1 cellular context compared by ENCODE assay signal in the genomic region with DNA sequence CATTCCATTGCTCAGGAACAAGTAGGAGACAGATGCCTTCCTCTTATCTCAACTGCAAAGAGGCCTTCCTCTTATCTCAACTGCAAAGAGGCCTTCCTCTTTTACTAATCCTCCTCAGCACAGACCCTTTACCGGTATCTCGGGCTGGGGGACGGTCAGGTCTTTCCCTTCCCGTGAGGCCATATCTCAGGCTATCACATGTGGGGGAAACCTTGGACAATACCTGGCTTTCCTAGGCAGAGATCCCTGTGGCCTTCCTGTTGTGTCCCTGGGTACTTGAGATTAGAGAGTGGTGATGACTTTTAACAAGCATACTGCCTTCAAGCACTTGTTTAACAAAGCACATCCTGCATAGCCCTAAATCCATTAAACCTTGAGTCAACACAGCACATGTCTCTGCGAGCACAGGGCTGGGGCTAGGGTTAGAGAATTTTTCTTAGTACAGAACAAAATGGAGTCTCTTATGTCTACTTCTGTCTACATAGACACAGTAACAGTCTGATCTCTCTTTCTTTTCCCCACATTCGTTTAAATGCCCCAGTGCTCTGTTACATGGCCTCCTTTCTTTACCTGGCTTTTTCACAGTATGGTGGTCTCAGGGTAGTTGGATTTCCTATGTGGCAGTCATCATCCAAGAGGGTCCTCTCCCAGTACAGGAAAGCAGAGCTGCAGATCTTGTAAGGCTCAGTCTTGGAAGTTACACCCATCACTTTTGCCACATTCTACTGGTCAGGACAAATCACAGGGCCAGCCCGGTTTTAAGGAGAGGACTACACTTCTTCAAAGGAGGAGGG.
TF ChIP-seq lines count a peak whose summit lies in the region.

No MANE protein-coding gene starts in this region.

TF ChIP-seq in K562, 482 proteins besides CTCF, POLR2A, EP300 and RAD21 (continued from another document and continues in another):
- TF ChIP-seq, protein P1, sequence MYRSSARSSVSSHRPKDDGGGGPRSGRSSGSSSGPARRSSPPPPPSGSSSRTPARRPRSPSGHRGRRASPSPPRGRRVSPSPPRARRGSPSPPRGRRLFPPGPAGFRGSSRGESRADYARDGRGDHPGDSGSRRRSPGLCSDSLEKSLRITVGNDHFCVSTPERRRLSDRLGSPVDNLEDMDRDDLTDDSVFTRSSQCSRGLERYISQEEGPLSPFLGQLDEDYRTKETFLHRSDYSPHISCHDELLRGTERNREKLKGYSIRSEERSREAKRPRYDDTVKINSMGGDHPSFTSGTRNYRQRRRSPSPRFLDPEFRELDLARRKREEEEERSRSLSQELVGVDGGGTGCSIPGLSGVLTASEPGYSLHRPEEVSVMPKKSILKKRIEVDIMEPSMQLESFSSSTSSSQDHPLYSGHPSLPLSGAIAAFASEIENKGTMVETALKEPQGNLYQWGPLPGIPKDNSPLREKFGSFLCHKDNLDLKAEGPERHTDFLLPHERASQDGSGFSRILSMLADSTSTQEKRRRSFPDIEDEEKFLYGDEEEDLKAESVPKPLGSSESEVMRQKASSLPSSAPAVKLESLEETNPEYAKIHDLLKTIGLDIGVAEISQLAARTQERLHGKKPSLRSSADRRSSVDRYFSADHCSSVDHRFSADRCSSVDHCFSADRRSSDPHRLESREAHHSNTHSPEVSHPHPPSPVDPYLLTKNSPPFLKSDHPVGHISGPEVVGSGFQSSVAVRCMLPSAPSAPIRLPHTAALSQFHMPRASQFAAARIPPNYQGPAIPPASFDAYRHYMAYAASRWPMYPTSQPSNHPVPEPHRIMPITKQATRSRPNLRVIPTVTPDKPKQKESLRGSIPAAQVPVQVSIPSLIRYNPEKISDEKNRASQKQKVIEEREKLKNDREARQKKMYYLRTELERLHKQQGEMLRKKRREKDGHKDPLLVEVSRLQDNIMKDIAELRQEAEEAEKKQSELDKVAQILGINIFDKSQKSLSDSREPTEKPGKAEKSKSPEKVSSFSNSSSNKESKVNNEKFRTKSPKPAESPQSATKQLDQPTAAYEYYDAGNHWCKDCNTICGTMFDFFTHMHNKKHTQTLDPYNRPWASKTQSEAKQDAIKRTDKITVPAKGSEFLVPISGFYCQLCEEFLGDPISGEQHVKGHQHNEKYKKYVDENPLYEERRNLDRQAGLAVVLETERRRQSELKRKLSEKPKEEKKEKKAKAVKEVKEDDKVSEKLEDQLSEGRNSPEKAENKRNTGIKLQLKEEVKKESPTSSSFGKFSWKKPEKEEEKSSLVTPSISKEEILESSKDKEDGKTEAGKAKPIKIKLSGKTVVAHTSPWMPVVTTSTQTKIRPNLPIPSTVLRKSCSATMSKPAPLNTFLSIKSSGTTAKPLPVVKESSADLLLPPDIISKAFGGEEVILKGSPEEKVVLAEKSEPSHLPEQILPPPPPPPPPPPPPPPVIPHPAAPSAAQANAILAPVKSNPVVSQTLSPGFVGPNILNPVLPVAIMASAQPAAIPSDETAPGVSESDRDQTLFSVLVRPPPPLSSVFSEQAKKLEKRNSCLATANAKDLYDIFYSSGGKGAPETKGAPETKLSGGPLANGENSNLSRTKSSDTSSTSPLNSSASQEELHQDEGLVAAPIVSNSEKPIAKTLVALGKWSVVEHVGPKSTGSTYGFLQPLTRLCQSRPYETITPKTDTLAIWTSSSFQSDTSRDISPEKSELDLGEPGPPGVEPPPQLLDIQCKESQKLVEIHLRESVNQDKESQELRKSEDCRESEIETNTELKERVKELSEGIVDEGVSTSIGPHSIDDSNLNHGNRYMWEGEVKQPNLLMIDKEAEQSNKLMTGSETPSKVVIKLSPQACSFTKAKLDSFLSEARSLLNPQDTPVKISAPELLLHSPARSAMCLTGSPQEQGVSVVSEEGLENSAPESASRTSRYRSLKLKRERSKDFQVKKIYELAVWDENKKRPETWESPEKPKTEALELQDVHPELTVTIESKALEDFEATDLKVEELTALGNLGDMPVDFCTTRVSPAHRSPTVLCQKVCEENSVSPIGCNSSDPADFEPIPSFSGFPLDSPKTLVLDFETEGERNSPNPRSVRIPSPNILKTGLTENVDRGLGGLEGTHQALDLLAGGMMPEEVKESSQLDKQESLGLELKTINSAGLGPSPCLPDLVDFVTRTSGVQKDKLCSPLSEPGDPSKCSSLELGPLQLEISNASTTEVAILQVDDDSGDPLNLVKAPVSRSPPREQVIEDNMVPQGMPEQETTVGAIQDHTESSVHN (IDR thresholded peaks at IDR 0.05; ENCODE audit: borderline replicate concordance in 1 of 2, low read depth in 1 of 2) = peak in 1 of 2 experiments; percentile 90; a peak in 2 of 4 replicates
- TF ChIP-seq PTTG1 (tag; IDR thresholded peaks at IDR 0.05; ENCODE audit: low read depth) = peak; percentile 99
- TF ChIP-seq POLR2H (tag; IDR thresholded peaks at IDR 0.05; ENCODE audit: low read depth) = peak; percentile 92
- peak; percentile 96 for TF ChIP-seq ZNF165 (CRISPR knock-in tag; IDR thresholded peaks at IDR 0.05; ENCODE audit: borderline replicate concordance)
- peak; percentile 93 for TF ChIP-seq ZNF551 (CRISPR knock-in tag; IDR thresholded peaks at IDR 0.05)
- peak; percentile 65 for TF ChIP-seq NFE2 (IDR thresholded peaks at IDR 0.05; ENCODE audit: low read depth)
- TF ChIP-seq ZNF3 (CRISPR knock-in tag; IDR thresholded peaks at IDR 0.05) = peak; percentile 75; the same call in 1 of the 2 replicates
- TF ChIP-seq FOXO4 (CRISPR knock-in tag; IDR thresholded peaks at IDR 0.05) = peak; percentile 97
- TF ChIP-seq FOXA1 (IDR thresholded peaks at IDR 0.05; ENCODE audit: borderline replicate concordance) = peak; percentile 82; the same call in 1 of the 2 replicates
- TF ChIP-seq HDAC2 (IDR thresholded peaks at IDR 0.05) = peak; percentile 99
- peak; percentile 90 for TF ChIP-seq NEUROD1 (IDR thresholded peaks at IDR 0.05; ENCODE audit: borderline replicate concordance, low read depth, low read length, partially characterized antibody)
- peak; percentile 96 for TF ChIP-seq MTA1 (IDR thresholded peaks at IDR 0.05; ENCODE audit: borderline replicate concordance)
- TF ChIP-seq STAT5B (CRISPR knock-in tag; IDR thresholded peaks at IDR 0.05) = peak; percentile 93
- peak; percentile 96; the same call in 1 of the 2 replicates for TF ChIP-seq PHB (CRISPR knock-in tag; IDR thresholded peaks at IDR 0.05)
- TF ChIP-seq EZH2 (IDR thresholded peaks at IDR 0.05; ENCODE audit: borderline replicate concordance, low read depth, low read length) = peak; percentile 97; the same call in 1 of the 2 replicates
- TF ChIP-seq ZNF24 (IDR thresholded peaks at IDR 0.05) = peak; percentile 75
- TF ChIP-seq ZBED1 (IDR thresholded peaks at IDR 0.05) = peak; percentile 94
- TF ChIP-seq ZNF707 (CRISPR knock-in tag; conservative IDR thresholded peaks at IDR 0.05) = peak; percentile 79
- TF ChIP-seq ZNF354B (CRISPR knock-in tag; IDR thresholded peaks at IDR 0.05) = peak; percentile 97
- peak; percentile 90 for TF ChIP-seq NFIX (CRISPR knock-in tag; IDR thresholded peaks at IDR 0.05; ENCODE audit: low read depth)
- TF ChIP-seq NONO (IDR thresholded peaks at IDR 0.05; ENCODE audit: low read depth in 2 of 2, low read length in 1 of 2) = peak in 1 of 2 experiments; percentile 97; a peak in 2 of 4 replicates
- peak; percentile 95; the same call in 1 of the 2 replicates for TF ChIP-seq SP1 (CRISPR knock-in tag; IDR thresholded peaks at IDR 0.05)
- peak; percentile 98 for TF ChIP-seq ZBTB17 (CRISPR knock-in tag; IDR thresholded peaks at IDR 0.05)
- peak; percentile 99 for TF ChIP-seq ZNF583 (CRISPR knock-in tag; IDR thresholded peaks at IDR 0.05)
- TF ChIP-seq TCF3 (CRISPR knock-in tag; IDR thresholded peaks at IDR 0.05) = peak; percentile 99
- TF ChIP-seq, protein P2, sequence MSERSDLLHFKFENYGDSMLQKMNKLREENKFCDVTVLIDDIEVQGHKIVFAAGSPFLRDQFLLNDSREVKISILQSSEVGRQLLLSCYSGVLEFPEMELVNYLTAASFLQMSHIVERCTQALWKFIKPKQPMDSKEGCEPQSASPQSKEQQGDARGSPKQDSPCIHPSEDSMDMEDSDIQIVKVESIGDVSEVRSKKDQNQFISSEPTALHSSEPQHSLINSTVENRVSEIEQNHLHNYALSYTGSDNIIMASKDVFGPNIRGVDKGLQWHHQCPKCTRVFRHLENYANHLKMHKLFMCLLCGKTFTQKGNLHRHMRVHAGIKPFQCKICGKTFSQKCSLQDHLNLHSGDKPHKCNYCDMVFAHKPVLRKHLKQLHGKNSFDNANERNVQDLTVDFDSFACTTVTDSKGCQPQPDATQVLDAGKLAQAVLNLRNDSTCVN (CRISPR knock-in tag; IDR thresholded peaks at IDR 0.05) = peak; percentile 79; the same call in 1 of the 2 replicates
- peak; percentile 91; the same call in 1 of the 2 replicates for TF ChIP-seq PPARD (CRISPR knock-in tag; IDR thresholded peaks at IDR 0.05)
- TF ChIP-seq ZNF76 (CRISPR knock-in tag; IDR thresholded peaks at IDR 0.05; ENCODE audit: borderline replicate concordance) = peak; percentile 99
- peak; percentile 90 for TF ChIP-seq ZBTB2 (IDR thresholded peaks at IDR 0.05)
- TF ChIP-seq ZKSCAN3 (CRISPR knock-in tag; IDR thresholded peaks at IDR 0.05) = peak; percentile 93
- TF ChIP-seq CUX1 (CRISPR knock-in tag; IDR thresholded peaks at IDR 0.05) = peak; percentile 90
- peak; percentile 84 for TF ChIP-seq ZNF253 (CRISPR knock-in tag; conservative IDR thresholded peaks at IDR 0.05)
- peak; percentile 75 for TF ChIP-seq NR2C1 (IDR thresholded peaks at IDR 0.05)
- TF ChIP-seq NR2C1 (tag; IDR thresholded peaks at IDR 0.05) = peak; percentile 94
